1 cellular context compared by ENCODE assay signal in genomic region chr2:144201868-144202468, GRCh38.
TF ChIP-seq lines count a peak whose summit lies in the region.

No MANE protein-coding gene starts in this region.

TF ChIP-seq in IMR-90, 13 proteins besides CTCF, POLR2A, EP300 and RAD21 (continued from another document):
- TF ChIP-seq MAZ (IDR thresholded peaks at IDR 0.05; ENCODE audit: borderline replicate concordance, low read depth, low read length) (no peak), USF2 (IDR thresholded peaks at IDR 0.05; ENCODE audit: low read depth, low read length) (no peak), NFE2L2 (IDR thresholded peaks at IDR 0.05; ENCODE audit: low read depth, low read length) (no peak)
